Comparison of ENCODE assay signal across 20 cellular contexts in genomic region chr5:114999176-114999575, GRCh38.
"Had no signal": no experiment of that assay in that cellular context is flagged by ENCODE, and none has a peak within 500 bp of the region (broad histone marks: within the 10 kb centered on the region; RNA-seq: fewer than 3 reads in every experiment).

No MANE protein-coding gene starts in this region.

- ATAC-seq: left colon, left lung, natural killer cell, sciatic nerve had no signal

- H3K4me1 Mint-ChIP-seq: mesothelial cell of epicardium, naive B cell, natural killer cell, nephron progenitor cell, neural progenitor cell had no signal

- H3K9me3 Mint-ChIP-seq: nephron progenitor cell, neural progenitor cell had no signal

- H3K27me3 Mint-ChIP-seq: naive B cell, progenitor cell of endocrine pancreas had no signal

- H3K4me3 Mint-ChIP-seq: mesothelial cell of epicardium, naive B cell, natural killer cell, nephron progenitor cell, neural progenitor cell had no signal

- H3K36me3 Mint-ChIP-seq: mesothelial cell of epicardium, naive B cell, natural killer cell, neural progenitor cell had no signal

- H3K27ac Mint-ChIP-seq: mesothelial cell of epicardium, naive B cell, natural killer cell, nephron progenitor cell, neural progenitor cell, progenitor cell of endocrine pancreas had no signal

- DNase-seq: hippocampal formation; left colon; mesendoderm; naive B cell; natural killer cell; nephron progenitor cell; occipital lobe; stimulated activated CD4-positive, alpha-beta T cell treated with anti-CD3 and anti-CD28 coated beads, Interleukin-12 subunit alpha, Interleukin-12 subunit beta, amount 100 ng/mL, for 4 hours; stimulated activated CD4-positive, alpha-beta T cell treated with anti-CD3 and anti-CD28 coated beads, Interleukin-15, amount 100 ng/mL, for 24 hours; stimulated activated CD4-positive, alpha-beta T cell treated with anti-CD3 and anti-CD28 coated beads, Interleukin-2, amount 100 ng/mL, for 24 hours; stimulated activated CD4-positive, alpha-beta T cell treated with anti-CD3 and anti-CD28 coated beads, Interleukin-4, amount 100 ng/mL, for 1 hour; stimulated activated naive CD4-positive, alpha-beta T cell; stomach; testis; transverse colon had no signal
